20 cellular contexts compared by ENCODE assay signal in genomic region chr14:57502581-57503254, GRCh38. TPM values are rescaled to one million over a fixed set of nuclear protein-coding genes. Genes with fewer than 3 reads are reported as not detected.
DNase-seq lines count a peak whose midpoint lies in the region; ATAC-seq, FAIRE-seq and TF ChIP-seq lines count a peak whose summit lies in the region.
"Had no signal": no experiment of that assay in that cellular context is flagged by ENCODE, and none has a peak within 500 bp of the region (broad histone marks: within the 10 kb centered on the region; RNA-seq: fewer than 3 reads in every experiment).

No MANE protein-coding gene starts in this region.

- intact Hi-C loops in pancreas (cut with DNase I), result no loop called here

- H3K9me2 ChIP-seq in GM23248 (ENCODE audit: insufficient read depth), result no peaks in the 10 kb centered on the region

- H3K9ac ChIP-seq in GM23248, result no peak overlapping the region
- H3K9ac ChIP-seq: KMS-11 had no signal

- H3K27me3 ChIP-seq in GM23248 (replicated peaks; ENCODE audit: insufficient read depth) (peaks cover under 1% of the 10 kb centered on the region), pancreas (no peaks in the 10 kb centered on the region)
- H3K27me3 ChIP-seq: breast epithelium, tibial artery had no signal

- H3K36me3 ChIP-seq in GM23248 (ENCODE audit: low read depth) (no peaks in the 10 kb centered on the region), pancreas (no peaks in the 10 kb centered on the region)
- H3K36me3 ChIP-seq: breast epithelium, HAP-1, tibial artery had no signal

- no peaks in the 10 kb centered on the region for H3K79me2 ChIP-seq in GM23248 (ENCODE audit: insufficient read depth)

- H3K4me1 ChIP-seq in GM23248 (ENCODE audit: insufficient read depth) (no peaks in the 10 kb centered on the region), pancreas (no peaks in the 10 kb centered on the region)
- H3K4me1 ChIP-seq: breast epithelium, HAP-1 had no signal

- no peak overlapping the region for H3K4me3 ChIP-seq in GM23248
- H3K4me3 ChIP-seq in fibroblast of mammary gland (ENCODE audit: control insufficient read depth, low read depth, low read length), result no peak overlapping the region
- H3K4me3 ChIP-seq in pancreas, result no peak overlapping the region
- H3K4me3 ChIP-seq: breast epithelium, HAP-1, tibial artery had no signal

- H3K27ac ChIP-seq in GM23248 (no peak overlapping the region), pancreas (no peak overlapping the region)
- H3K27ac ChIP-seq: breast epithelium, KMS-11, tibial artery had no signal

- H3K9me3 ChIP-seq in GM23248 (ENCODE audit: low read depth), result no peaks in the 10 kb centered on the region
- no peaks in the 10 kb centered on the region for H3K9me3 ChIP-seq in pancreas
- H3K9me3 ChIP-seq: breast epithelium, HAP-1, tibial artery had no signal

- no peak overlapping the region for H3K4me2 ChIP-seq in GM23248 (ENCODE audit: unreplicated experiment)
- H3K4me2 ChIP-seq: KMS-11 had no signal

- no peaks in the 10 kb centered on the region for H4K20me1 ChIP-seq in GM23248 (ENCODE audit: insufficient read depth)

- H2AFZ ChIP-seq in GM23248, result no peak overlapping the region

- 40 to 45% methylated on average over 8 of the region's 8 CpGs for WGBS in GM23248 (ENCODE audit: low coverage in 1 of 2, low lambda C conversion rate in 2 of 2, missing lambda C conversion rate in 2 of 2), 2 experiments
- 86 to 91% methylated on average over 8 of the region's 8 CpGs for WGBS in pancreas, 2 donors

- no peaks in the 10 kb centered on the region for H3F3A ChIP-seq in GM23248 (ENCODE audit: insufficient read depth)

- ATAC-seq in pancreas (peak in 3 of 4 donors; percentile 15 to 57 (median 46)), GM21360 (IDR thresholded peaks at IDR 0.05; ENCODE audit: unreplicated experiment) (no peak), GM18498 (IDR thresholded peaks at IDR 0.05; ENCODE audit: unreplicated experiment) (no peak)
- ATAC-seq: activated CD8-positive, alpha-beta memory T cell treated with anti-CD3 and anti-CD28 coated beads, Interleukin-2, amount 10 ng/mL, durations not matched to agents 7 days and 5 days; WTC11 had no signal

- DNase-seq in GM23248 (peak; percentile 15), NCI-H2171 (lab: John Stamatoyannopoulos, UW) (peak; percentile 92), fibroblast of mammary gland (ENCODE audit: low read depth) (peak; percentile 73), pancreas (no peak), SKM-1 (lab: John Stamatoyannopoulos, UW; ENCODE audit: unreplicated experiment) (no peak)
- no peak for DNase-seq in activated naive CD4-positive, alpha-beta T cell treated with Interleukin-2 at 50 U/mL for 16 hours
- DNase-seq: activated CD8-positive, alpha-beta memory T cell treated with anti-CD3 and anti-CD28 coated beads, Interleukin-2, amount 10 ng/mL, durations not matched to agents 7 days and 5 days; activated naive CD4-positive, alpha-beta T cell; DMS53; NCI-H1930; stimulated activated CD4-positive, alpha-beta T cell treated with anti-CD3 and anti-CD28 coated beads, Interleukin-2, amount 100 ng/mL, for 24 hours; SW 1271; tibial artery had no signal

- FAIRE-seq in pancreas (lab: Jason Lieb, UNC), result no peak

- TF ChIP-seq CTCF in fibroblast of mammary gland (conservative IDR thresholded peaks at IDR 0.05; ENCODE audit: control insufficient read depth, insufficient read depth, low read depth, low read length) (no peak), pancreas (IDR thresholded peaks at IDR 0.05) (no peak)

- in situ Hi-C loops in GM23248 (cut with MboI), result no loop called here

RNA-seq across cellular contexts. Expression of gene CCDC198, which starts 9.1 kb away (rescaled TPM):
- not detected in 2 replicates for total RNA-seq in GM23248 (2014; rRNA removed; shearing (Covaris generic))
- polyA plus RNA-seq in GM23248 (2016; fragmentation: Nextera tagmentation; extraction: Ambion mirVana), result not detected in 2 replicates
- 10 to 100 TPM; 17.1 to 41.7 (median 23.4) TPM for total RNA-seq in pancreas
- polyA plus RNA-seq in pancreas, result 100 to 1,000 TPM in 1 of 2 donors, 10 to 100 TPM in 1; 96.2 to 130 TPM
- total RNA-seq: activated CD8-positive, alpha-beta memory T cell treated with anti-CD3 and anti-CD28 coated beads, Interleukin-2, amount 10 ng/mL, durations not matched to agents 7 days and 5 days; breast epithelium; WTC11 had no signal
- polyA plus RNA-seq: BJ had no signal

Comparison
In these comparisons a context has a peak if more than half of its experiments do, and no peak if none do; other contexts are left out.
1. DNase-seq: peak in GM23248 (single experiment), NCI-H2171 (single experiment) and fibroblast of mammary gland (single experiment); none in pancreas (0 of 6), SKM-1 (single experiment) and activated naive CD4-positive, alpha-beta T cell treated with Interleukin-2 at 50 U/mL for 16 hours (single experiment).
2. ATAC-seq: peak in pancreas (3 of 4); none in GM21360 (single experiment) and GM18498 (single experiment).
3. RNA of gene CCDC198, which starts 9.1 kb away (total RNA-seq): 17.1 to 41.7 TPM in pancreas; not detected in GM23248; every median in the first group is over 10 times any median in the second.